In the genomic region with DNA sequence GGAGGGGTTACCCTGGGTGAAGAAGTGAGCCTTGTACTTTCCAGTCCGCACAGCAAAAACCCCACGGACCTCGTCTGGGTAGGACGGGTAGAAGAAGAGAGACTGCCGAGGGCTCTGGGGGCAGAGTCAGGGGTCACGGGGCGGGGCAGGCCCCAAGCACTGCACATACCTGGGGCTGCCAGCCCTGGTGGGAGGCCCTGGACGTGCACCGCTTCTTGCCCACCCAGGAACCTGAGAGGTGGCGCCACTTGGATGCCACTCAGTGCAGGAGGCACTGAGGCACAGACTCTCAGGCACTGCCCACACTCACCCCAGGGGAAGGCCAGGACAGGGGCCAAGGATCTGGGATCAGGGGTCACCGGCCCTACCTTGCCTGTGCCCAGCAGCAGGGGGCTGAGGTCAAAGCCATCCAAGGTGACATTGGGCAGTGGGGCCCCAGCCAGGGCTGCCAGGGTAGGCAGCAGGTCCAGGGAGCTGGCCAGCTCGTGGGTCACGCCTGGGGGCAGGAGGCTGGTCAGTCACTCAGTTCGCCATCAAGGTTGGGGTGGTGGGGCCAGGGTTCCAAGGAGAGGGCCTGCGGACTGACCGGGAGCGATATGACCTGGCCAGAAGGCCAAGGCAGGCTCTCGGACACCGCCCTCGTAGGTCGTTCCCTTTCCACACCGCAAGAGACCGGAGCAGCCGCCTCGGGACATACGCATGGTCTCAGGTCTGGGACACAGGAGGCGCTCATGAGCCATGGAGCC, we compare ENCODE assay signal across 13 cellular contexts. TPM values are rescaled to one million over a fixed set of nuclear protein-coding genes. Genes with fewer than 3 reads are reported as not detected.
DNase-seq lines count a peak whose midpoint lies in the region; ATAC-seq, FAIRE-seq and TF ChIP-seq lines count a peak whose summit lies in the region.
"Had no signal": no experiment of that assay in that cellular context is flagged by ENCODE, and none has a peak within 500 bp of the region (broad histone marks: within the 10 kb centered on the region; RNA-seq: fewer than 3 reads in every experiment).

No MANE protein-coding gene starts in this region.

- no peak overlapping the region for H2BK5ac ChIP-seq in neuronal stem cell (ENCODE audit: low read length)

- no peak overlapping the region for H2AFZ ChIP-seq in neuronal stem cell (ENCODE audit: low read length)

- no peak overlapping the region for H2BK15ac ChIP-seq in neuronal stem cell (ENCODE audit: low read length)

- H3K9me3 ChIP-seq in HEK293 (ENCODE audit: control insufficient read depth, insufficient read depth, low read depth, low read length), result no peaks in the 10 kb centered on the region
- H3K9me3 ChIP-seq in neuronal stem cell (replicated peaks in 1 of 2; ENCODE audit: control insufficient read depth in 2 of 2, insufficient read depth in 1 of 2, low read depth in 1 of 2, low read length in 2 of 2), result no peaks in the 10 kb centered on the region
- no peaks in the 10 kb centered on the region for H3K9me3 ChIP-seq in thyroid gland
- H3K9me3 ChIP-seq: BLaER1, ovary had no signal

- H3K36me3 ChIP-seq in HEK293 (ENCODE audit: control insufficient read depth in 2 of 2, insufficient read depth in 1 of 2, low read length in 2 of 2) (peaks cover 0 to 11% of the 10 kb centered on the region in 2 experiments; a peak in 1 of 3 replicates), bronchial epithelial cell (ENCODE audit: control insufficient read depth, insufficient read depth, low read length) (peaks cover 8% of the 10 kb centered on the region), neuronal stem cell (replicated peaks in 1 of 2; ENCODE audit: control insufficient read depth in 2 of 2, insufficient read depth in 2 of 2, low read length in 2 of 2) (no peaks in the 10 kb centered on the region), thyroid gland (no peaks in the 10 kb centered on the region)
- H3K36me3 ChIP-seq: ovary had no signal

- CTCF ChIA-PET in HEK293 (lab: Yijun Ruan, JAX), result no interaction called here

- no peak overlapping the region for H3K18ac ChIP-seq in neuronal stem cell (ENCODE audit: low read length)

- H3K4me2 ChIP-seq in neuronal stem cell (ENCODE audit: insufficient read depth, low read length, poor library complexity, severe bottlenecking), result no peak overlapping the region

- intact Hi-C loops in thyroid gland (cut with DNase I), result loop anchor here (5.0 kb wide), 1 partner anchor 52 kb away; no protein-coding TSS in a partner anchor

- WGBS in neuronal stem cell (ENCODE audit: extremely low coverage in 2 of 2, insufficient read length in 2 of 2, insufficient replicate concordance in 1 of 2), 2 donors, result no CpG with 5 or more reads among the region's 27 CpGs
- 86 to 92% methylated on average over 20 of the region's 27 CpGs for WGBS in thyroid gland, 2 donors

- H3K9ac ChIP-seq in neuronal stem cell (ENCODE audit: low read depth, low read length, poor library complexity), result no peak overlapping the region
- H3K9ac ChIP-seq: BLaER1 had no signal

- no peak overlapping the region for H3K27ac ChIP-seq in HEK293 (ENCODE audit: extremely low read depth, low read depth, low read length)
- H3K27ac ChIP-seq in neuronal stem cell (replicated peaks; ENCODE audit: low read length), result no peak overlapping the region
- H3K27ac ChIP-seq in thyroid gland, result no peak overlapping the region
- H3K27ac ChIP-seq: BLaER1, ovary had no signal

- DNase-seq in bronchial epithelial cell (ENCODE audit: low read depth) (no peak), neuronal stem cell (ENCODE audit: low spot score) (no peak), thyroid gland (no peak)
- DNase-seq: activated CD4-positive, alpha-beta T cell treated with anti-CD3 and anti-CD28 coated beads for 4 hours; activated T-cell treated with anti-CD3 and anti-CD28 coated beads, Interleukin-2, amount 50 U/mL, for 1 hour; NCI-H2029; NCI-H526 had no signal

- H2AK5ac ChIP-seq in neuronal stem cell (ENCODE audit: low read depth, low read length), result peak overlapping the region; percentile 88

- no peak overlapping the region for H4K8ac ChIP-seq in neuronal stem cell (ENCODE audit: low read depth, low read length)

- peak overlapping the region; percentile 20 for H3K23ac ChIP-seq in neuronal stem cell (ENCODE audit: low read depth, low read length, poor library complexity)

- H3K79me1 ChIP-seq in neuronal stem cell (ENCODE audit: low read depth, low read length), result peaks cover 2% of the 10 kb centered on the region

- POLR2A ChIA-PET in HEK293 (lab: Yijun Ruan, JAX), result interaction anchor here (0.7 kb wide), 1 partner anchor 43 kb away, joined by 3 read pairs; a partner anchor contains a TSS

- H3K4ac ChIP-seq in neuronal stem cell (ENCODE audit: low read length), result no peak overlapping the region

- ATAC-seq in HG03460 (IDR thresholded peaks at IDR 0.05; ENCODE audit: unreplicated experiment), result no peak
- no peak for ATAC-seq in GM19452 (IDR thresholded peaks at IDR 0.05; ENCODE audit: unreplicated experiment)

- FAIRE-seq in bronchial epithelial cell (lab: Jason Lieb, UNC), result no peak

- H3K4me3 ChIP-seq in HEK293 (ENCODE audit: low read depth, low read length) (no peak overlapping the region), bronchial epithelial cell (ENCODE audit: low read depth, low read length) (no peak overlapping the region), neuronal stem cell (ENCODE audit: low read length in 2 of 2) (no peak overlapping the region), thyroid gland (replicated peaks in 1 of 3) (no peak overlapping the region)
- H3K4me3 ChIP-seq: BLaER1, ovary had no signal

- no peak overlapping the region for H2BK120ac ChIP-seq in neuronal stem cell (ENCODE audit: low read depth, low read length)

- H3K27me3 ChIP-seq in bronchial epithelial cell (ENCODE audit: control insufficient read depth, insufficient read depth, low read length) (no peaks in the 10 kb centered on the region), neuronal stem cell (ENCODE audit: control insufficient read depth in 3 of 3, insufficient read depth in 3 of 3, low read depth in 1 of 3, low read length in 3 of 3) (peaks cover 0 to 8% (median 0%) of the 10 kb centered on the region in 3 experiments), thyroid gland (no peaks in the 10 kb centered on the region)
- H3K27me3 ChIP-seq: BLaER1, ovary had no signal

- no peak overlapping the region for H4K91ac ChIP-seq in neuronal stem cell (ENCODE audit: low read depth, low read length, poor library complexity)

- H3K4me1 ChIP-seq in HEK293 (ENCODE audit: control insufficient read depth, insufficient read depth, low read length), result peaks cover 7% of the 10 kb centered on the region
- H3K4me1 ChIP-seq in neuronal stem cell (ENCODE audit: control insufficient read depth in 2 of 2, insufficient read depth in 1 of 2, low read depth in 1 of 2, low read length in 2 of 2), result peaks cover 29 to 31% of the 10 kb centered on the region in 2 donors
- H3K4me1 ChIP-seq in thyroid gland, result peaks cover 7 to 34% of the 10 kb centered on the region in 2 donors

- no peak for TF ChIP-seq POLR2A in thyroid gland (IDR thresholded peaks at IDR 0.05)

- TF ChIP-seq CTCF in GM12872 (IDR thresholded peaks at IDR 0.05; ENCODE audit: insufficient read depth, low read depth, low read length) (0 out of 3 replicates have a peak, but pooled peaks have one; percentile 4), HEK293 (tag by site-specific recombination; IDR thresholded peaks at IDR 0.05) (no peak), bronchial epithelial cell (IDR thresholded peaks at IDR 0.05; ENCODE audit: insufficient read depth, low read length, severe bottlenecking) (peak; percentile 8), thyroid gland (IDR thresholded peaks at IDR 0.05) (no peak)

- H3K14ac ChIP-seq in neuronal stem cell (ENCODE audit: low read length), result no peak overlapping the region

- H2BK12ac ChIP-seq in neuronal stem cell (ENCODE audit: low read length), result no peak overlapping the region

TF ChIP-seq in HEK293, 187 proteins besides CTCF, POLR2A, EP300 and RAD21:
- peak; percentile 76; the same call in 1 of the 2 replicates for TF ChIP-seq BCL11A (tag by site-specific recombination; IDR thresholded peaks at IDR 0.05; ENCODE audit: low read depth)
- peak; percentile 93 for TF ChIP-seq BCL11B (tag by site-specific recombination; IDR thresholded peaks at IDR 0.05; ENCODE audit: low read depth)
- TF ChIP-seq, protein P1, sequence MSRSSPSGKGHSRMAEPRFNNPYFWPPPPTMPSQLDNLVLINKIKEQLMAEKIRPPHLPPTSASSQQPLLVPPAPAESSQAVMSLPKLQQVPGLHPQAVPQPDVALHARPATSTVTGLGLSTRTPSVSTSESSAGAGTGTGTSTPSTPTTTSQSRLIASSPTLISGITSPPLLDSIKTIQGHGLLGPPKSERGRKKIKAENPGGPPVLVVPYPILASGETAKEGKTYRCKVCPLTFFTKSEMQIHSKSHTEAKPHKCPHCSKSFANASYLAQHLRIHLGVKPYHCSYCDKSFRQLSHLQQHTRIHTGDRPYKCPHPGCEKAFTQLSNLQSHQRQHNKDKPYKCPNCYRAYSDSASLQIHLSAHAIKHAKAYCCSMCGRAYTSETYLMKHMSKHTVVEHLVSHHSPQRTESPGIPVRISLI (tag by site-specific recombination; IDR thresholded peaks at IDR 0.05), result no peak

RNA-seq across cellular contexts. Expression of a gene that starts 2.2 kb away (rescaled TPM):
- total RNA-seq in bronchial epithelial cell, result 12.1 and 13.6 TPM in 2 replicates
- 16.8 TPM for polyA plus RNA-seq in neuronal stem cell (2013, experiment 1 of 2)
- 15.2 TPM for polyA plus RNA-seq in neuronal stem cell (2013, experiment 2 of 2)
- 10 to 100 TPM; 30.9 to 73.5 (median 61.2) TPM for total RNA-seq in thyroid gland

RNA-seq across cellular contexts. Expression of a gene that starts 25.1 kb away (rescaled TPM):
- total RNA-seq in bronchial epithelial cell (0.53 and 0.77 TPM in 2 replicates), thyroid gland (1 to 10 TPM in 3 of 4 donors, under 1 TPM in 1; 0.94 to 3.3 (median 1.5) TPM)
- polyA plus RNA-seq in neuronal stem cell (2013, experiment 1 of 2), result 1.2 TPM
- polyA plus RNA-seq in neuronal stem cell (2013, experiment 2 of 2), result 1.2 TPM

RNA-seq across cellular contexts. Expression of a gene that starts 43.1 kb away (rescaled TPM):
- total RNA-seq in bronchial epithelial cell (27.6 and 34.3 TPM in 2 replicates), thyroid gland (10 to 100 TPM; 49.1 to 96.9 (median 67.8) TPM)
- 39.2 TPM for polyA plus RNA-seq in neuronal stem cell (2013, experiment 1 of 2)
- 37.2 TPM for polyA plus RNA-seq in neuronal stem cell (2013, experiment 2 of 2)

RNA-seq across cellular contexts. Expression of a gene that starts 46.9 kb away (rescaled TPM):
- 0.79 and 0.90 TPM in 2 replicates for total RNA-seq in bronchial epithelial cell
- 9.8 TPM for polyA plus RNA-seq in neuronal stem cell (2013, experiment 1 of 2)
- polyA plus RNA-seq in neuronal stem cell (2013, experiment 2 of 2), result 9.9 TPM
- total RNA-seq in thyroid gland, result 10 to 100 TPM; 11.5 to 23.0 (median 17.7) TPM

RNA-seq across cellular contexts. Expression of a gene that starts 47.5 kb away (rescaled TPM):
- 3.4 and 8.2 TPM in 2 replicates for total RNA-seq in bronchial epithelial cell
- polyA plus RNA-seq in neuronal stem cell (2013, experiment 1 of 2), result 25.7 TPM
- 25.4 TPM for polyA plus RNA-seq in neuronal stem cell (2013, experiment 2 of 2)
- 10 to 100 TPM in 3 of 4 donors, 1 to 10 TPM in 1; 9.7 to 38.7 (median 14.9) TPM for total RNA-seq in thyroid gland

Comparison
In these comparisons a context has a peak if more than half of its experiments do, and no peak if none do; other contexts are left out.
1. CTCF ChIP-seq: peak in GM12872 (single experiment) and bronchial epithelial cell (single experiment); none in HEK293 (single experiment) and thyroid gland (0 of 6).